ENCODE assay signal across 10 cellular contexts in genomic region chr20:20465259-20465658, GRCh38.
DNase-seq lines count a peak whose midpoint lies in the region; ATAC-seq and TF ChIP-seq lines count a peak whose summit lies in the region.
"Had no signal": no experiment of that assay in that cellular context is flagged by ENCODE, and none has a peak within 500 bp of the region (broad histone marks: within the 10 kb centered on the region; RNA-seq: fewer than 3 reads in every experiment).

No MANE protein-coding gene starts in this region.

- no peaks in the 10 kb centered on the region for H4K20me1 ChIP-seq in GM23338 (replicated peaks; ENCODE audit: insufficient read depth)

- peak; percentile 15 to 49 for TF ChIP-seq RAD21 in liver (IDR thresholded peaks at IDR 0.05)

- no peaks in the 10 kb centered on the region for H3K9me3 ChIP-seq in liver (ENCODE audit: control insufficient read depth in 4 of 4, low read length in 3 of 4)
- H3K9me3 ChIP-seq: adrenal gland had no signal

- H2AFZ ChIP-seq in GM23338 = no peak overlapping the region

- WGBS in liver = 93% methylated on average over 2 of the region's 2 CpGs

- H3K79me2 ChIP-seq in GM23338 (replicated peaks; ENCODE audit: insufficient read depth) = no peaks in the 10 kb centered on the region

- H3K9me2 ChIP-seq in GM23338 (ENCODE audit: insufficient read depth) = no peaks in the 10 kb centered on the region

- peak; percentile 37 for ATAC-seq in GM23338

- H3K27ac Mint-ChIP-seq in GM23338 = peak overlapping the region; percentile 66
- H3K27ac Mint-ChIP-seq in T-helper 2 cell treated with Interferon-gamma antibody and Interleukin-4, amounts not matched to agents 5 μg/mL and 100 μg/mL, for 36 hours = no peak overlapping the region

- H3K27ac ChIP-seq in GM23338 (ENCODE audit: low read depth) (no peak overlapping the region), VCaP (no peak overlapping the region; the same call in 1 of the 2 replicates), liver (ENCODE audit: low read depth in 1 of 2, low read length in 2 of 2) (no peak overlapping the region)
- H3K27ac ChIP-seq: adrenal gland had no signal

- no peaks in the 10 kb centered on the region; the same call in 2 of the 3 replicates for H3K9me3 Mint-ChIP-seq in GM23338
- H3K9me3 Mint-ChIP-seq in T-helper 2 cell treated with Interferon-gamma antibody and Interleukin-4, amounts not matched to agents 5 μg/mL and 100 μg/mL, for 36 hours = no peaks in the 10 kb centered on the region

- H3K4me1 ChIP-seq in GM23338 (ENCODE audit: insufficient read depth) = peaks cover 44% of the 10 kb centered on the region
- H3K4me1 ChIP-seq in liver (ENCODE audit: control insufficient read depth in 4 of 4, insufficient read depth in 4 of 4, low read length in 3 of 4) = peaks cover 0 to 4% (median 2%) of the 10 kb centered on the region in 4 donors
- H3K4me1 ChIP-seq: adrenal gland had no signal

- CTCF ChIA-PET in BJ (lab: Yijun Ruan, JAX) = interaction anchor here (1.0 kb wide), 1 partner anchor 12 kb away, joined by 3 read pairs; no protein-coding TSS in a partner anchor

- 0 out of 2 replicates have a peak, but pooled peaks have one; percentile 12 for TF ChIP-seq CTCF in BJ (IDR thresholded peaks at IDR 0.05; ENCODE audit: insufficient read depth, low read depth, low read length)
- TF ChIP-seq CTCF in GM23338 (conservative IDR thresholded peaks at IDR 0.05; ENCODE audit: low read depth in 2 of 2) = peak; percentile 54 to 63
- peak; percentile 54 for TF ChIP-seq CTCF in VCaP (conservative IDR thresholded peaks at IDR 0.05)
- TF ChIP-seq CTCF in liver (IDR thresholded peaks at IDR 0.05; ENCODE audit: low read depth, low read length, missing input control) = peak; percentile 15

- H3K27me3 ChIP-seq in BJ (ENCODE audit: control insufficient read depth, insufficient read depth, low read length) (no peaks in the 10 kb centered on the region), GM23338 (ENCODE audit: insufficient read depth) (no peaks in the 10 kb centered on the region), liver (ENCODE audit: control insufficient read depth in 4 of 4, insufficient read depth in 4 of 4, low read length in 3 of 4) (no peaks in the 10 kb centered on the region)
- H3K27me3 ChIP-seq: adrenal gland had no signal

- no peaks in the 10 kb centered on the region for H3K27me3 Mint-ChIP-seq in GM23338 (ENCODE audit: insufficient read depth, low read depth, poor library complexity)
- no peaks in the 10 kb centered on the region for H3K27me3 Mint-ChIP-seq in T-helper 2 cell treated with Interferon-gamma antibody and Interleukin-4, amounts not matched to agents 5 μg/mL and 100 μg/mL, for 36 hours (ENCODE audit: low read depth)

- DNase-seq in BJ (ENCODE audit: low read depth) = no peak
- DNase-seq in GM23338 (ENCODE audit: low spot score) = peak; percentile 84
- no peak for DNase-seq in NCI-H187 treated with DMSO at 0.1 percent for 48 hours (lab: John Stamatoyannopoulos, UW)
- DNase-seq in COR-L47 (lab: John Stamatoyannopoulos, UW) = no peak
- DNase-seq in stimulated activated CD4-positive, alpha-beta T cell treated with anti-CD3 and anti-CD28 coated beads, Interleukin-15, amount 100 ng/mL, for 24 hours = no peak
- no peak for DNase-seq in T-helper 2 cell treated with Interferon-gamma antibody and Interleukin-4, amounts not matched to agents 5 μg/mL and 100 μg/mL, for 36 hours (ENCODE audit: low spot score)
- DNase-seq: adrenal gland, NCI-H1048 had no signal

- H3K36me3 ChIP-seq in BJ (ENCODE audit: control insufficient read depth, insufficient read depth, low read length) (no peaks in the 10 kb centered on the region), GM23338 (ENCODE audit: insufficient read depth) (no peaks in the 10 kb centered on the region), liver (ENCODE audit: control insufficient read depth in 4 of 4, insufficient read depth in 3 of 4, low read depth in 1 of 4, low read length in 3 of 4) (peaks cover 0 to 26% (median 8%) of the 10 kb centered on the region in 4 donors)
- H3K36me3 ChIP-seq: adrenal gland had no signal

- H3K4me3 Mint-ChIP-seq in GM23338 = peak overlapping the region; percentile 25; the same call in 1 of the 3 replicates
- H3K4me3 Mint-ChIP-seq in T-helper 2 cell treated with Interferon-gamma antibody and Interleukin-4, amounts not matched to agents 5 μg/mL and 100 μg/mL, for 36 hours = no peak overlapping the region

- H3K4me1 Mint-ChIP-seq in GM23338 = peaks cover 62% of the 10 kb centered on the region
- peaks cover 13% of the 10 kb centered on the region for H3K4me1 Mint-ChIP-seq in T-helper 2 cell treated with Interferon-gamma antibody and Interleukin-4, amounts not matched to agents 5 μg/mL and 100 μg/mL, for 36 hours (ENCODE audit: low read depth)

- H3F3A ChIP-seq in GM23338 (replicated peaks; ENCODE audit: low read depth) = peaks cover 4% of the 10 kb centered on the region; the same call in 1 of the 2 replicates

- H3K4me2 ChIP-seq in GM23338 = no peak overlapping the region

- POLR2A ChIA-PET in BJ (lab: Charles Lee) = no interaction called here

- no peak overlapping the region for H3K4me3 ChIP-seq in BJ (ENCODE audit: low read depth, low read length)
- no peak overlapping the region for H3K4me3 ChIP-seq in GM23338
- H3K4me3 ChIP-seq in liver (ENCODE audit: low read depth in 1 of 3, low read length in 3 of 3) = no peak overlapping the region
- H3K4me3 ChIP-seq: adrenal gland had no signal

- H3K36me3 Mint-ChIP-seq in GM23338 (ENCODE audit: low read depth) = no peaks in the 10 kb centered on the region; the same call in 2 of the 3 replicates
- H3K36me3 Mint-ChIP-seq in T-helper 2 cell treated with Interferon-gamma antibody and Interleukin-4, amounts not matched to agents 5 μg/mL and 100 μg/mL, for 36 hours (ENCODE audit: low read depth) = peaks cover 12% of the 10 kb centered on the region

- no peak overlapping the region for H3K9ac ChIP-seq in liver (ENCODE audit: low read depth in 1 of 2, low read length in 2 of 2)

TF ChIP-seq in GM23338, 12 proteins besides CTCF, POLR2A, EP300 and RAD21 (continues in another document):
- TF ChIP-seq EZH2 (IDR thresholded peaks at IDR 0.05; ENCODE audit: low read depth, unreplicated experiment) (no peak), POLR2AphosphoS5 (IDR thresholded peaks at IDR 0.05; ENCODE audit: low read depth) (no peak), REST (IDR thresholded peaks at IDR 0.05; ENCODE audit: unreplicated experiment) (no peak), STAT1 (IDR thresholded peaks at IDR 0.05; ENCODE audit: unreplicated experiment) (no peak)

TF ChIP-seq in liver, 16 proteins besides CTCF, POLR2A, EP300 and RAD21 (continues in another document):
- no peak for TF ChIP-seq RXRA (IDR thresholded peaks at IDR 0.05)
- no peak for TF ChIP-seq ZBTB33 (IDR thresholded peaks at IDR 0.05)
- TF ChIP-seq YY1 (IDR thresholded peaks at IDR 0.05) = no peak
- TF ChIP-seq HNF4G (IDR thresholded peaks at IDR 0.05) = no peak
- TF ChIP-seq TAF1 (conservative IDR thresholded peaks at IDR 0.05) = no peak
- TF ChIP-seq EGR1 (IDR thresholded peaks at IDR 0.05; ENCODE audit: low read depth in 2 of 2) = no peak
- TF ChIP-seq MAX (IDR thresholded peaks at IDR 0.05) = no peak
- TF ChIP-seq SP1 (IDR thresholded peaks at IDR 0.05) = no peak
- no peak for TF ChIP-seq REST (IDR thresholded peaks at IDR 0.05)
- TF ChIP-seq JUND (IDR thresholded peaks at IDR 0.05) = no peak
- no peak for TF ChIP-seq HNF4A (conservative IDR thresholded peaks at IDR 0.05)
- TF ChIP-seq FOXA1 (IDR thresholded peaks at IDR 0.05) = no peak
- no peak for TF ChIP-seq NR2F2 (IDR thresholded peaks at IDR 0.05)
- TF ChIP-seq FOXA2 (IDR thresholded peaks at IDR 0.05) = no peak
